In genomic region chr1:206725053-206725963, GRCh38 we compare ENCODE assay signal across 10 cellular contexts. TPM values are rescaled to one million over a fixed set of nuclear protein-coding genes. Genes with fewer than 3 reads are reported as not detected.
DNase-seq lines count a peak whose midpoint lies in the region; ATAC-seq, FAIRE-seq and TF ChIP-seq lines count a peak whose summit lies in the region.
"Had no signal": no experiment of that assay in that cellular context is flagged by ENCODE, and none has a peak within 500 bp of the region (broad histone marks: within the 10 kb centered on the region; RNA-seq: fewer than 3 reads in every experiment).

No MANE protein-coding gene starts in this region.

- peak; percentile 84 for ATAC-seq in GM12878
- ATAC-seq in HepG2, result peak; percentile 53
- ATAC-seq in HG02870 (IDR thresholded peaks at IDR 0.05; ENCODE audit: unreplicated experiment), result no peak

- intact Hi-C loops in GM12878 (cut with micrococcal nuclease; ENCODE audit: unreplicated experiment) (loop anchor here (10.0 kb wide), 1 partner anchor 91 kb away; the partner anchor contains the start of gene DYRK3), HepG2 (cut with micrococcal nuclease; ENCODE audit: unreplicated experiment) (no loop called here), testis (cut with DNase I; ENCODE audit: low total_unique reads) (no loop called here)

- H3K4me1 ChIP-seq in GM12878 (ENCODE audit: control insufficient read depth, insufficient read depth, low read length) (peaks cover 29% of the 10 kb centered on the region), HepG2 (ENCODE audit: insufficient read depth, low read length) (peaks cover 23% of the 10 kb centered on the region), testis (peaks cover 8% of the 10 kb centered on the region)

- SMC1A ChIA-PET in GM12878 (lab: Charles Lee; ENCODE audit: uncharacterized antibody, unreplicated experiment), result interaction anchor here (0.6 to 5.0 kb wide), 31 partner anchors 9 to 257 kb away, joined by 3 to 66 read pairs (median 4); partner anchors contain the start of genes FCMR, IL19 and MAPKAPK2

- H3K79me2 ChIP-seq in GM12878 (ENCODE audit: control insufficient read depth, insufficient read depth, low read length), result peaks cover 48% of the 10 kb centered on the region
- peaks cover 14% of the 10 kb centered on the region for H3K79me2 ChIP-seq in HepG2 (ENCODE audit: insufficient read depth, low read length)

- TF ChIP-seq EP300 in GM12878 (IDR thresholded peaks at IDR 0.05; ENCODE audit: borderline replicate concordance in 1 of 2, control insufficient read depth in 1 of 2, low read depth in 2 of 2, low read length in 2 of 2), result no peak
- no peak for TF ChIP-seq EP300 in HepG2 (IDR thresholded peaks at IDR 0.05; ENCODE audit: low read depth in 2 of 2, low read length in 2 of 2)
- TF ChIP-seq EP300 in HepG2 (CRISPR knock-in tag; IDR thresholded peaks at IDR 0.05; ENCODE audit: borderline replicate concordance), result no peak

- H3K9ac ChIP-seq in GM12878 (ENCODE audit: control insufficient read depth, insufficient read depth, low read length) (no peak overlapping the region), HepG2 (ENCODE audit: insufficient read depth, low read depth, low read length) (no peak overlapping the region)

- no peak for TF ChIP-seq POLR2A in GM12878 (IDR thresholded peaks at IDR 0.05; ENCODE audit: low read depth, low read length)
- no peak for TF ChIP-seq POLR2A in HepG2 (IDR thresholded peaks at IDR 0.05; ENCODE audit: insufficient read depth in 1 of 2, low read depth in 2 of 2, low read length in 2 of 2)
- TF ChIP-seq POLR2A in testis (IDR thresholded peaks at IDR 0.05), result no peak

- H3K27me3 ChIP-seq in GM12878 (replicated peaks in 1 of 2; ENCODE audit: control insufficient read depth in 2 of 2, insufficient read depth in 2 of 2, low read length in 1 of 2) (no peaks in the 10 kb centered on the region), HepG2 (ENCODE audit: control insufficient read depth in 1 of 2, insufficient read depth in 2 of 2, low read length in 2 of 2) (no peaks in the 10 kb centered on the region), testis (no peaks in the 10 kb centered on the region)

- TF ChIP-seq CTCF in GM12878 (IDR thresholded peaks at IDR 0.05 in 2 of 3, conservative IDR thresholded peaks at IDR 0.05 in 1 of 3; ENCODE audit: control insufficient read depth in 2 of 3, extremely low read depth in 1 of 3, insufficient read depth in 1 of 3, low read depth in 3 of 3, low read length in 3 of 3) (peak; percentile 59 to 78 (median 73)), HepG2 (CRISPR knock-in tag; IDR thresholded peaks at IDR 0.05) (peak; percentile 53), testis (IDR thresholded peaks at IDR 0.05) (peak in 2 of 3 experiments; percentile 35 to 42)

- H3K9me3 ChIP-seq in GM12878 (replicated peaks; ENCODE audit: control insufficient read depth, insufficient read depth, low read length) (no peaks in the 10 kb centered on the region), HepG2 (ENCODE audit: low read length) (no peaks in the 10 kb centered on the region), testis (no peaks in the 10 kb centered on the region)

- RAD21 ChIA-PET in GM12878 (lab: Charles Lee; ENCODE audit: unreplicated experiment), result interaction anchor here (0.7 to 4.6 kb wide), 24 partner anchors 10 to 257 kb away, joined by 3 to 35 read pairs (median 5); partner anchors contain the start of genes DYRK3, IL19 and IL24

- POLR2A ChIA-PET in GM12878 (lab: Charles Lee) (interaction anchor here (0.5 to 1.7 kb wide), 3 partner anchors 16 to 177 kb away, joined by 3 to 5 read pairs (median 4); no protein-coding TSS in a partner anchor), HepG2 (lab: Yijun Ruan, JAX) (no interaction called here)

- no peak overlapping the region for H3K4me3 ChIP-seq in GM12878
- H3K4me3 ChIP-seq in HepG2 (replicated peaks in 1 of 3; ENCODE audit: insufficient read depth in 1 of 3, low read depth in 2 of 3, low read length in 3 of 3), result no peak overlapping the region
- H3K4me3 ChIP-seq in testis, result no peak overlapping the region
- H3K4me3 ChIP-seq: skin epidermis had no signal

- CTCF ChIA-PET in GM12878 (lab: Yijun Ruan, JAX), result interaction anchor here (0.7 to 20.3 kb wide), 50 partner anchors 9 to 328 kb away, joined by 3 to 805 read pairs (median 7); partner anchors contain the start of genes DYRK3, FCMR, IL10 and IL19
- CTCF ChIA-PET in HepG2 (lab: Yijun Ruan, JAX; ENCODE audit: low intra/inter-chr PET ratio, low total read pairs), result interaction anchor here (1.3 to 1.4 kb wide), 2 partner anchors 187 to 257 kb away, joined by 5 to 8 read pairs; no protein-coding TSS in a partner anchor

- H3K36me3 ChIP-seq in GM12878 (ENCODE audit: control insufficient read depth in 2 of 2, insufficient read depth in 2 of 2, low read length in 1 of 2), result peaks cover 8 to 12% of the 10 kb centered on the region in 2 experiments; a peak in 3 of 4 replicates
- peaks cover 11 to 18% of the 10 kb centered on the region in 2 experiments; a peak in 4 of 5 replicates for H3K36me3 ChIP-seq in HepG2 (replicated peaks in 1 of 2; ENCODE audit: control insufficient read depth in 1 of 2, insufficient read depth in 2 of 2, low read length in 2 of 2)
- no peaks in the 10 kb centered on the region for H3K36me3 ChIP-seq in testis (ENCODE audit: low read depth, missing control alignments)

- TF ChIP-seq RAD21 in GM12878 (IDR thresholded peaks at IDR 0.05; ENCODE audit: insufficient read depth, low read depth, low read length), result peak; percentile 53
- TF ChIP-seq RAD21 in HepG2 (CRISPR knock-in tag; IDR thresholded peaks at IDR 0.05), result no peak

- BruUV-seq in GM12878 (replicated peaks; lab: Mats Ljungman, UMichigan), result no TSS peak
- no TSS peak for BruUV-seq in HepG2 (replicated peaks; lab: Mats Ljungman, UMichigan)

- H3K4me2 ChIP-seq in GM12878 (ENCODE audit: control insufficient read depth, insufficient read depth) (no peak overlapping the region; the same call in 1 of the 2 replicates), HepG2 (ENCODE audit: low read depth, low read length) (no peak overlapping the region)

- in situ Hi-C loops in GM12878 (cut with MboI) (loop anchor here (5.0 kb wide), 2 partner anchors 187 to 252 kb away; no protein-coding TSS in a partner anchor), HepG2 (cut with HindIII; ENCODE audit: extremely low pct_ligation_motif_present, low pct_unique_long_range_greater_than_20kb) (no loop called here)

- FAIRE-seq in GM12878 (lab: Jason Lieb, UNC), result peak; percentile 70
- no peak for FAIRE-seq in HepG2 (lab: Jason Lieb, UNC)

- DNase-seq in DMS 273 (lab: John Stamatoyannopoulos, UW; ENCODE audit: unreplicated experiment) (peak; percentile 71), HUDEP-2 (lab: John Stamatoyannopoulos, UW; ENCODE audit: unreplicated experiment in 76 of 76) (peak in 40 of 76 experiments; percentile 5 to 59 (median 22)), T follicular helper cell (ENCODE audit: low read depth) (peak; percentile 52), GM12878 (ENCODE audit: low read depth, low spot score) (no peak), HepG2 (ENCODE audit: low spot score) (peak; percentile 18), testis (no peak), midbrain (lab: John Stamatoyannopoulos, UW) (no peak)

- WGBS in GM12878 (ENCODE audit: insufficient coverage, insufficient replicate concordance, low lambda C conversion rate, missing lambda C conversion rate), result 64% methylated on average over 11 of the region's 11 CpGs
- 79% methylated on average over 10 of the region's 11 CpGs for WGBS in HepG2 (ENCODE audit: low lambda C conversion rate)
- WGBS in testis, 2 donors, result 79 to 87% methylated on average over 10 to 11 of the region's 11 CpGs

- H3K27ac ChIP-seq in GM12878 (ENCODE audit: control insufficient read depth, insufficient read depth) (0 out of 2 replicates have a peak overlapping the region, but pooled peaks have one; percentile 34), HepG2 (ENCODE audit: extremely low read length, insufficient read depth, low read length) (no peak overlapping the region), testis (no peak overlapping the region)

- no peak overlapping the region for H2AFZ ChIP-seq in GM12878 (ENCODE audit: control insufficient read depth, low read depth, low read length)
- H2AFZ ChIP-seq in HepG2 (ENCODE audit: low read length), result no peak overlapping the region

- no peaks in the 10 kb centered on the region for H4K20me1 ChIP-seq in GM12878 (ENCODE audit: control insufficient read depth, insufficient read depth)
- peaks cover 35% of the 10 kb centered on the region for H4K20me1 ChIP-seq in HepG2 (ENCODE audit: insufficient read depth, low read length)

RNA-seq across cellular contexts. Expression of gene MAPKAPK2, which starts 40.6 kb away (rescaled TPM):
- 38.9 and 42.0 TPM in 2 replicates for total RNA-seq in GM12878 (2013; cell fraction: nucleolus; rRNA removed)
- total RNA-seq in GM12878 (2014; rRNA removed), result 59.9 and 62.6 TPM in 2 replicates
- 36.1 and 38.8 TPM in 2 replicates for total RNA-seq in GM12878 (2014; rRNA removed; fragmentation: Illumina TruSeq; extraction: Trizol)
- 92.2 and 93.0 TPM in 2 replicates for total RNA-seq in GM12878 (2021)
- polyA plus RNA-seq in GM12878 (2011; ENCODE audit: low read depth), result 44.2 TPM
- polyA plus RNA-seq in GM12878 (2011; rRNA removed), result 51.0 and 71.7 TPM in 2 replicates
- polyA plus RNA-seq in GM12878 (2011; cell fraction: cytosol; rRNA removed), result 83.8 and 84.4 TPM in 2 replicates
- 110 and 118 TPM in 2 replicates for polyA plus RNA-seq in GM12878 (2011; cell fraction: nucleus; rRNA removed)
- polyA plus RNA-seq in GM12878 (2012), result 44.4 and 63.5 TPM in 2 replicates
- polyA plus RNA-seq in GM12878 (2014; fragmentation: Illumina TruSeq; extraction: Trizol), result 66.8 and 70.6 TPM in 2 replicates
- polyA plus RNA-seq in GM12878 (2014; fragmentation: Nextera tagmentation; extraction: Ambion mirVana), result 1 to 10 TPM in 1 of 2 experiments, under 1 TPM in 1; 0.72 to 4.9 TPM
- 65.5 and 65.7 TPM in 2 replicates for polyA plus RNA-seq in GM12878 (2014; rRNA removed)
- 1 to 10 TPM; 4.2 to 6.2 TPM for polyA plus RNA-seq in GM12878 (2016; fragmentation: Nextera tagmentation; extraction: Ambion mirVana)
- polyA minus RNA-seq in GM12878 (2011; rRNA and poly(A)+ RNA removed), result 67.7 and 81.3 TPM in 2 replicates
- 25.1 and 29.4 TPM in 2 replicates for polyA minus RNA-seq in GM12878 (2011; cell fraction: cytosol; rRNA and poly(A)+ RNA removed)
- 23.2 and 39.0 TPM in 2 replicates for polyA minus RNA-seq in GM12878 (2011; cell fraction: nucleus; rRNA and poly(A)+ RNA removed)
- 14.5 and 16.6 TPM in 2 replicates for total RNA-seq in HepG2 (2016; rRNA removed; fragmentation: Illumina TruSeq; extraction: Trizol)
- total RNA-seq in HepG2 (2016; cell fraction: cytosol; rRNA removed; fragmentation: Illumina TruSeq; extraction: Trizol; ENCODE audit: low read depth), result 11.7 and 13.0 TPM in 2 replicates
- total RNA-seq in HepG2 (2016; cell fraction: insoluble cytoplasmic fraction; rRNA removed; fragmentation: Illumina TruSeq; extraction: Trizol), result 11.8 and 16.6 TPM in 2 replicates
- total RNA-seq in HepG2 (2016; cell fraction: membrane; rRNA removed; fragmentation: Illumina TruSeq; extraction: Trizol), result 26.9 and 28.5 TPM in 2 replicates
- 15.3 TPM in 2 replicates for total RNA-seq in HepG2 (2016; cell fraction: nucleus; rRNA removed; fragmentation: Illumina TruSeq; extraction: Trizol)
- 34.0 and 40.1 TPM in 2 replicates for polyA plus RNA-seq in HepG2 (2011; rRNA removed)
- 28.8 and 30.9 TPM in 2 replicates for polyA plus RNA-seq in HepG2 (2011; cell fraction: cytosol; rRNA removed)
- polyA plus RNA-seq in HepG2 (2011; cell fraction: nucleus; rRNA removed), result 60.6 and 63.0 TPM in 2 replicates
- 17.3 and 31.0 TPM in 2 replicates for polyA plus RNA-seq in HepG2 (2012)
- polyA plus RNA-seq in HepG2 (2016; cell fraction: cytosol; fragmentation: Illumina TruSeq; extraction: Trizol; ENCODE audit: low read depth), result 13.8 and 14.2 TPM in 2 replicates
- 17.8 and 22.4 TPM in 2 replicates for polyA plus RNA-seq in HepG2 (2016; cell fraction: insoluble cytoplasmic fraction; fragmentation: Illumina TruSeq; extraction: Trizol; ENCODE audit: low read depth)
- polyA plus RNA-seq in HepG2 (2016; cell fraction: membrane; fragmentation: Illumina TruSeq; extraction: Trizol; ENCODE audit: low read depth), result 32.7 and 35.8 TPM in 2 replicates
- polyA plus RNA-seq in HepG2 (2016; cell fraction: nucleus; fragmentation: Illumina TruSeq; extraction: Trizol; ENCODE audit: insufficient read depth, low read depth), result 41.1 and 43.4 TPM in 2 replicates
- polyA minus RNA-seq in HepG2 (2011; rRNA and poly(A)+ RNA removed; ENCODE audit: low replicate concordance), result 50.0 and 68.4 TPM in 2 replicates
- 15.6 and 16.3 TPM in 2 replicates for polyA minus RNA-seq in HepG2 (2011; cell fraction: cytosol; rRNA and poly(A)+ RNA removed)
- polyA minus RNA-seq in HepG2 (2011; cell fraction: nucleus; rRNA and poly(A)+ RNA removed), result 24.2 and 25.9 TPM in 2 replicates
- total RNA-seq in testis, result 10 to 100 TPM; 66.3 to 69.1 TPM
- 76.5 TPM for polyA plus RNA-seq in testis (ENCODE audit: insufficient read depth, low read depth, low replicate concordance)

RNA-seq across cellular contexts. Expression of gene IL19, which starts 45.3 kb away (rescaled TPM):
- not detected in 2 replicates for total RNA-seq in GM12878 (2013; cell fraction: nucleolus; rRNA removed)
- total RNA-seq in GM12878 (2014; rRNA removed), result 0.38 TPM in 1 of 2 replicates, not detected in the other
- not detected in 2 replicates for total RNA-seq in GM12878 (2014; rRNA removed; fragmentation: Illumina TruSeq; extraction: Trizol)
- total RNA-seq in GM12878 (2021), result not detected in 2 replicates
- polyA plus RNA-seq in GM12878 (2011; ENCODE audit: low read depth), result 0.30 TPM
- polyA plus RNA-seq in GM12878 (2011; rRNA removed), result 0.72 and 0.73 TPM in 2 replicates
- polyA plus RNA-seq in GM12878 (2011; cell fraction: cytosol; rRNA removed), result 0.33 and 0.63 TPM in 2 replicates
- 0.70 and 1.2 TPM in 2 replicates for polyA plus RNA-seq in GM12878 (2011; cell fraction: nucleus; rRNA removed)
- polyA plus RNA-seq in GM12878 (2012), result 0.65 TPM in 1 of 2 replicates, not detected in the other
- polyA plus RNA-seq in GM12878 (2014; fragmentation: Illumina TruSeq; extraction: Trizol), result 0.32 TPM in 1 of 2 replicates, not detected in the other
- under 1 TPM; 0.27 to 0.29 TPM for polyA plus RNA-seq in GM12878 (2014; fragmentation: Nextera tagmentation; extraction: Ambion mirVana)
- polyA plus RNA-seq in GM12878 (2014; rRNA removed), result 0.10 TPM in 1 of 2 replicates, not detected in the other
- polyA plus RNA-seq in GM12878 (2016; fragmentation: Nextera tagmentation; extraction: Ambion mirVana), result not detected
- polyA minus RNA-seq in GM12878 (2011; rRNA and poly(A)+ RNA removed), result 0.37 and 0.41 TPM in 2 replicates
- not detected in 2 replicates for polyA minus RNA-seq in GM12878 (2011; cell fraction: cytosol; rRNA and poly(A)+ RNA removed)
- 0.24 TPM in 1 of 2 replicates, not detected in the other for polyA minus RNA-seq in GM12878 (2011; cell fraction: nucleus; rRNA and poly(A)+ RNA removed)
- not detected in 2 replicates for total RNA-seq in HepG2 (2016; rRNA removed; fragmentation: Illumina TruSeq; extraction: Trizol)
- not detected in 2 replicates for total RNA-seq in HepG2 (2016; cell fraction: cytosol; rRNA removed; fragmentation: Illumina TruSeq; extraction: Trizol; ENCODE audit: low read depth)
- total RNA-seq in HepG2 (2016; cell fraction: insoluble cytoplasmic fraction; rRNA removed; fragmentation: Illumina TruSeq; extraction: Trizol), result not detected in 2 replicates
- total RNA-seq in HepG2 (2016; cell fraction: membrane; rRNA removed; fragmentation: Illumina TruSeq; extraction: Trizol), result not detected in 2 replicates
- not detected in 2 replicates for total RNA-seq in HepG2 (2016; cell fraction: nucleus; rRNA removed; fragmentation: Illumina TruSeq; extraction: Trizol)
- polyA plus RNA-seq in HepG2 (2011; rRNA removed), result not detected in 2 replicates
- not detected in 2 replicates for polyA plus RNA-seq in HepG2 (2011; cell fraction: cytosol; rRNA removed)
- not detected in 2 replicates for polyA plus RNA-seq in HepG2 (2011; cell fraction: nucleus; rRNA removed)
- not detected in 2 replicates for polyA plus RNA-seq in HepG2 (2012)
- not detected in 2 replicates for polyA plus RNA-seq in HepG2 (2016; cell fraction: cytosol; fragmentation: Illumina TruSeq; extraction: Trizol; ENCODE audit: low read depth)
- polyA plus RNA-seq in HepG2 (2016; cell fraction: insoluble cytoplasmic fraction; fragmentation: Illumina TruSeq; extraction: Trizol; ENCODE audit: low read depth), result not detected in 2 replicates
- polyA plus RNA-seq in HepG2 (2016; cell fraction: membrane; fragmentation: Illumina TruSeq; extraction: Trizol; ENCODE audit: low read depth), result not detected in 2 replicates
- polyA plus RNA-seq in HepG2 (2016; cell fraction: nucleus; fragmentation: Illumina TruSeq; extraction: Trizol; ENCODE audit: insufficient read depth, low read depth), result not detected in 2 replicates
- polyA minus RNA-seq in HepG2 (2011; rRNA and poly(A)+ RNA removed; ENCODE audit: low replicate concordance), result not detected in 2 replicates
- polyA minus RNA-seq in HepG2 (2011; cell fraction: cytosol; rRNA and poly(A)+ RNA removed), result not detected in 2 replicates
- polyA minus RNA-seq in HepG2 (2011; cell fraction: nucleus; rRNA and poly(A)+ RNA removed), result not detected in 2 replicates
- total RNA-seq in testis, result not detected
- polyA plus RNA-seq in testis (ENCODE audit: insufficient read depth, low read depth, low replicate concordance), result 0.37 TPM
- total RNA-seq: T-helper 1 cell treated with Interleukin-12 subunit alpha and Interleukin-12 subunit beta and Interleukin-4 antibody, amounts not matched to agents 30 ng/mL and 1 ng/mL, for 36 hours had no signal

RNA-seq across cellular contexts. Expression of gene IL10, which starts 47.0 kb away (rescaled TPM):
- total RNA-seq in GM12878 (2013; cell fraction: nucleolus; rRNA removed), result 1.5 and 3.6 TPM in 2 replicates
- total RNA-seq in GM12878 (2014; rRNA removed) (1.0 and 1.1 TPM in 2 replicates), GM12878 (2014; rRNA removed; fragmentation: Illumina TruSeq; extraction: Trizol) (1.4 and 1.6 TPM in 2 replicates), GM12878 (2021) (0.67 and 1.1 TPM in 2 replicates), HepG2 (2016; rRNA removed; fragmentation: Illumina TruSeq; extraction: Trizol) (not detected in 2 replicates), testis (1 to 10 TPM; 1.4 to 1.7 TPM)
- 4.4 TPM for polyA plus RNA-seq in GM12878 (2011; ENCODE audit: low read depth)
- polyA plus RNA-seq in GM12878 (2011; rRNA removed) (5.0 and 6.3 TPM in 2 replicates), GM12878 (2014; fragmentation: Illumina TruSeq; extraction: Trizol) (1.4 and 1.8 TPM in 2 replicates), GM12878 (2014; fragmentation: Nextera tagmentation; extraction: Ambion mirVana) (1 to 10 TPM; 1.2 to 1.6 TPM), GM12878 (2014; rRNA removed) (0.92 and 1.5 TPM in 2 replicates), GM12878 (2016; fragmentation: Nextera tagmentation; extraction: Ambion mirVana) (under 1 TPM; 0.34 to 0.70 TPM), HepG2 (2011; rRNA removed) (not detected in 2 replicates), testis (ENCODE audit: insufficient read depth, low read depth, low replicate concordance) (3.5 TPM)
- 3.0 and 5.2 TPM in 2 replicates for polyA plus RNA-seq in GM12878 (2011; cell fraction: cytosol; rRNA removed)
- 1.0 and 1.4 TPM in 2 replicates for polyA plus RNA-seq in GM12878 (2011; cell fraction: nucleus; rRNA removed)
- polyA plus RNA-seq in GM12878 (2012), result 2.8 and 5.5 TPM in 2 replicates
- polyA minus RNA-seq in GM12878 (2011; rRNA and poly(A)+ RNA removed), result 3.7 and 6.0 TPM in 2 replicates
- polyA minus RNA-seq in GM12878 (2011; cell fraction: cytosol; rRNA and poly(A)+ RNA removed), result 1.1 and 2.1 TPM in 2 replicates
- polyA minus RNA-seq in GM12878 (2011; cell fraction: nucleus; rRNA and poly(A)+ RNA removed), result 4.7 and 5.2 TPM in 2 replicates
- not detected in 2 replicates for total RNA-seq in HepG2 (2016; cell fraction: cytosol; rRNA removed; fragmentation: Illumina TruSeq; extraction: Trizol; ENCODE audit: low read depth)
- not detected in 2 replicates for total RNA-seq in HepG2 (2016; cell fraction: insoluble cytoplasmic fraction; rRNA removed; fragmentation: Illumina TruSeq; extraction: Trizol)
- total RNA-seq in HepG2 (2016; cell fraction: membrane; rRNA removed; fragmentation: Illumina TruSeq; extraction: Trizol), result not detected in 2 replicates
- total RNA-seq in HepG2 (2016; cell fraction: nucleus; rRNA removed; fragmentation: Illumina TruSeq; extraction: Trizol), result not detected in 2 replicates
- not detected in 2 replicates for polyA plus RNA-seq in HepG2 (2011; cell fraction: cytosol; rRNA removed)
- not detected in 2 replicates for polyA plus RNA-seq in HepG2 (2011; cell fraction: nucleus; rRNA removed)
- polyA plus RNA-seq in HepG2 (2012), result not detected in 2 replicates
- not detected in 2 replicates for polyA plus RNA-seq in HepG2 (2016; cell fraction: cytosol; fragmentation: Illumina TruSeq; extraction: Trizol; ENCODE audit: low read depth)
- polyA plus RNA-seq in HepG2 (2016; cell fraction: insoluble cytoplasmic fraction; fragmentation: Illumina TruSeq; extraction: Trizol; ENCODE audit: low read depth), result not detected in 2 replicates
- polyA plus RNA-seq in HepG2 (2016; cell fraction: membrane; fragmentation: Illumina TruSeq; extraction: Trizol; ENCODE audit: low read depth), result not detected in 2 replicates
- polyA plus RNA-seq in HepG2 (2016; cell fraction: nucleus; fragmentation: Illumina TruSeq; extraction: Trizol; ENCODE audit: insufficient read depth, low read depth), result not detected in 2 replicates
- polyA minus RNA-seq in HepG2 (2011; rRNA and poly(A)+ RNA removed; ENCODE audit: low replicate concordance), result not detected in 2 replicates
- not detected in 2 replicates for polyA minus RNA-seq in HepG2 (2011; cell fraction: cytosol; rRNA and poly(A)+ RNA removed)
- polyA minus RNA-seq in HepG2 (2011; cell fraction: nucleus; rRNA and poly(A)+ RNA removed), result not detected in 2 replicates

Comparison
In these comparisons a context has a peak if more than half of its experiments do, and no peak if none do; other contexts are left out.
1. DNase-seq: peak in DMS 273 (single experiment), HUDEP-2 (40 of 76), T follicular helper cell (single experiment) and HepG2 (single experiment); none in GM12878 (single experiment), testis (single experiment) and midbrain (single experiment).
2. Peak in every context shown above with its lines, with median percentiles within 50 percentile points of each other: CTCF ChIP-seq.